4 cellular contexts compared by ENCODE assay signal in the genomic region with DNA sequence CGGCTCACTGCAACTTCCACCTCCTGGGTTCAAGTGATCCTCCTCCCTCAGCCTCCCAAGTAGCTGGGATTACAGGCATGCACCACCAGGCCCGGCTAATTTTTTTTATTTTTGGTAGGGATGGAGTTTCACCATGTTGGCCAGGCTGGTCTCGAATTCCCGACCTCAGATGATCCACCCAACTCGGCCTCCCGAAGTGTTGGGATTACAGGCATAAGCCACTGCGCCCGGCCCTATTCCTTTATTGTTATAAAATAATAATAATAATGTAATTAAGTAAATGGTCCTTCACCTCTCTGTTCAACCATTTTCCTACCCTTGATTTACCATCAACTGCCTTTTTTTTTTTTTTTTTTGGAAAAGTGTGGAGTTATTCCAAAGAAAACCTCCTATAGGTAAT. TPM values are rescaled to one million over a fixed set of nuclear protein-coding genes. Genes with fewer than 3 reads are reported as not detected.
"Had no signal": no experiment of that assay in that cellular context is flagged by ENCODE, and none has a peak within 500 bp of the region (broad histone marks: within the 10 kb centered on the region; RNA-seq: fewer than 3 reads in every experiment).

No MANE protein-coding gene starts in this region.

RNA-seq across cellular contexts. Expression of a gene that starts 15.7 kb away (rescaled TPM):
- total RNA-seq: stomach, thyroid gland, uterus, vagina had no signal
- polyA plus RNA-seq: stomach had no signal
